ENCODE assay signal across 8 cellular contexts in the genomic region with DNA sequence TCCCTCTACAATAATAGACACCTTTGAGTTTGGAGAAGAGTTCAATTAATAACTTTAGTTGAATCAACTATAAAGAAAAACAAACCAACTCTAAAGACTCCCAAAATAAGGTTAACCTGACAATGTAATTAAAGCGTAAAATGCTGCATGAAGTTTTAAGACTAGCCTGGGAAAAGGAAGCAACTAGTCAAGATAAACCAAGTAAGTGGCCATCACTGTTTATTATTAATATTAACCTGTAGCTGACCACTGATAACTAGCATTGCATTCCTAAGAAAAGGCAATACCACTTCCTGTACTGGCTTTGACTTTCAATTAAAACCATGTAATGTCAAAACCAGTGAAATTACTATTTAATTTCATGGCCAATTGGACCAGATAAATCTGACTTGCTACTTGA. TPM values are rescaled to one million over a fixed set of nuclear protein-coding genes. Genes with fewer than 3 reads are reported as not detected.
DNase-seq lines count a peak whose midpoint lies in the region; ATAC-seq, FAIRE-seq and TF ChIP-seq lines count a peak whose summit lies in the region.

No MANE protein-coding gene starts in this region.

- H3K9me3 ChIP-seq in right atrium auricular region (no peaks in the 10 kb centered on the region), mucosa of descending colon (no peaks in the 10 kb centered on the region), aorta (ENCODE audit: control insufficient read depth, low read length) (no peaks in the 10 kb centered on the region)

- H3K36me3 ChIP-seq in right atrium auricular region, result peaks cover 21% of the 10 kb centered on the region
- peaks cover 12% of the 10 kb centered on the region for H3K36me3 ChIP-seq in bronchial epithelial cell (ENCODE audit: control insufficient read depth, insufficient read depth, low read length)
- peaks cover 3% of the 10 kb centered on the region for H3K36me3 ChIP-seq in mucosa of descending colon (ENCODE audit: low read depth)
- H3K36me3 ChIP-seq in aorta (ENCODE audit: control insufficient read depth in 1 of 2, insufficient read depth in 2 of 2, low read length in 1 of 2), result peaks cover 0 to 1% of the 10 kb centered on the region in 2 donors

- H3K4me3 ChIP-seq in right atrium auricular region (peak overlapping the region; percentile 80 to 94), bronchial epithelial cell (ENCODE audit: low read depth, low read length) (peak overlapping the region; percentile 99), mucosa of descending colon (peak overlapping the region; percentile 95), aorta (ENCODE audit: low read length in 2 of 2) (peak overlapping the region; percentile 55 to 58)

- FAIRE-seq in bronchial epithelial cell (lab: Jason Lieb, UNC), result no peak

- H3K27ac ChIP-seq in right atrium auricular region (peak overlapping the region; percentile 40 to 97), aorta (ENCODE audit: low read depth in 1 of 2, low read length in 2 of 2) (no peak overlapping the region)

- intact Hi-C loops in cardiac septum (cut with DNase I) (no loop called here), mucosa of descending colon (cut with DNase I, micrococcal nuclease) (no loop called here), aorta (cut with DNase I) (loop anchor here in 1 of 2 donors (10.0 kb wide), 1 partner anchor 544 kb away; the partner anchor contains the start of gene SNRPE)

- WGBS in aorta, 2 donors, result 0 to 2% methylated on average over 1 of the region's 1 CpG

- TF ChIP-seq CTCF in right atrium auricular region (IDR thresholded peaks at IDR 0.05) (no peak), bronchial epithelial cell (IDR thresholded peaks at IDR 0.05; ENCODE audit: insufficient read depth, low read length, severe bottlenecking) (no peak), mucosa of descending colon (IDR thresholded peaks at IDR 0.05) (no peak)

- no peak for DNase-seq in right atrium auricular region (ENCODE audit: low spot score)
- DNase-seq in cardiac septum (ENCODE audit: low spot score), result no peak
- no peak for DNase-seq in bronchial epithelial cell (ENCODE audit: low read depth)
- DNase-seq in mucosa of descending colon, result no peak
- no peak for DNase-seq in aorta
- DNase-seq in NCI-H446 (lab: John Stamatoyannopoulos, UW), result no peak
- DNase-seq in stimulated activated CD4-positive, alpha-beta T cell treated with anti-CD3 and anti-CD28 coated beads, Interleukin-12 subunit alpha, Interleukin-12 subunit beta, amount 100 ng/mL, for 4 hours, result no peak

- no peak for ATAC-seq in mucosa of descending colon
- no peak for ATAC-seq in aorta (ENCODE audit: low FRiP score)
- no peak for ATAC-seq in HG03439 (IDR thresholded peaks at IDR 0.05; ENCODE audit: unreplicated experiment)

- H3K4me1 ChIP-seq in right atrium auricular region, result peaks cover 0 to 33% of the 10 kb centered on the region in 2 donors
- H3K4me1 ChIP-seq in mucosa of descending colon (ENCODE audit: low read depth), result peaks cover 4% of the 10 kb centered on the region
- H3K4me1 ChIP-seq in aorta (ENCODE audit: control insufficient read depth in 1 of 2, insufficient read depth in 2 of 2, low read length in 2 of 2), result peaks cover 3 to 4% of the 10 kb centered on the region in 2 donors

- H3K27me3 ChIP-seq in right atrium auricular region (no peaks in the 10 kb centered on the region), bronchial epithelial cell (ENCODE audit: control insufficient read depth, insufficient read depth, low read length) (no peaks in the 10 kb centered on the region), aorta (ENCODE audit: control insufficient read depth in 1 of 2, insufficient read depth in 2 of 2, low read length in 1 of 2) (no peaks in the 10 kb centered on the region)

RNA-seq across cellular contexts. Expression of gene PPP1R15B, which starts 3.0 kb away (rescaled TPM):
- total RNA-seq in right atrium auricular region (10 to 100 TPM; 27.3 to 30.9 TPM), cardiac septum (21.2 TPM), bronchial epithelial cell (23.4 and 33.2 TPM in 2 replicates), mucosa of descending colon (10 to 100 TPM; 56.7 to 60.2 (median 60.1) TPM), aorta (10 to 100 TPM; 39.3 to 59.9 TPM)
- 10 to 100 TPM in 1 of 2 donors, 1 to 10 TPM in 1; 6.8 to 13.7 TPM for polyA plus RNA-seq in aorta

RNA-seq across cellular contexts. Expression of gene PLEKHA6, which starts 48.9 kb away (rescaled TPM):
- total RNA-seq in right atrium auricular region (10 to 100 TPM; 18.1 to 25.7 TPM), cardiac septum (27.9 TPM), bronchial epithelial cell (2.1 and 3.5 TPM in 2 replicates), mucosa of descending colon (100 to 1,000 TPM in 2 of 3 donors, 10 to 100 TPM in 1; 82.4 to 154 (median 115) TPM), aorta (10 to 100 TPM in 1 of 2 donors, 1 to 10 TPM in 1; 3.9 to 19.6 TPM)
- polyA plus RNA-seq in aorta, result 1 to 10 TPM in 1 of 2 donors, under 1 TPM in 1; 0.56 to 6.1 TPM

Comparison
In these comparisons a context has a peak if more than half of its experiments do, and no peak if none do; other contexts are left out.
1. H3K27ac ChIP-seq: peak in right atrium auricular region (2 of 2); none in aorta (0 of 2).
2. Peak in every context shown above with its lines, with median percentiles within 50 percentile points of each other: H3K4me3 ChIP-seq.